In the genomic region with DNA sequence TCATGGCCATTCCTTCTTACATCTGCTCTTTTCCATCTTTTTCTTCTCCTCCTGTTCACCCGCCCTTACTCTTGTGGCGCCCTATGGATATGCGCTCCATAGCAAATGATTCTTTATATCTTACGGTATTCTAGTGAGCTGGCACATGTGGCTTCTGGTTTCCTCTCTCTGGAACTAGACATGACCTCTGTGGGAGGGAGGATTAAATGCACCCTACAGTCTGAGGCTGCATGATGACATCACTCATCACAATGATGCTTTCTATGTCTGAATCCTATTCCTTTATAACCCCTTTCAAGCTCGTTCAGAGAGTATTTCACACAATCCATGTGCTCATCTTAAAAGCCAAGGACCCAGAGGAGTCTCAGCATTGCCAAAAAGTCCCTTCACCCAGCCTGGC, we compare ENCODE assay signal across 16 cellular contexts.
"Had no signal": no experiment of that assay in that cellular context is flagged by ENCODE, and none has a peak within 500 bp of the region (broad histone marks: within the 10 kb centered on the region; RNA-seq: fewer than 3 reads in every experiment).

No MANE protein-coding gene starts in this region.

- H3K9me3 Mint-ChIP-seq: activated naive CD4-positive, alpha-beta T cell treated with anti-CD3 and anti-CD28 coated beads, Interleukin-2, amount 50 U/mL, for 24 hours; neural progenitor cell had no signal

- H3K36me3 Mint-ChIP-seq: naive thymus-derived CD4-positive, alpha-beta T cell had no signal

- DNase-seq: activated CD4-positive, CD25-positive, alpha-beta regulatory T cell treated with anti-CD3 and anti-CD28 coated beads, Interleukin-2, amount 50 U/mL, for 72 hours; activated gamma-delta T cell treated with Interleukin-2 at 50 U/mL for 16 hours; activated T-cell treated with anti-CD3 and anti-CD28 coated beads, Interleukin-2, amount 50 U/mL, for 1 hour; aorta; foreskin fibroblast; lower lobe of right lung; naive thymus-derived CD4-positive, alpha-beta T cell; stimulated activated CD4-positive, alpha-beta T cell treated with anti-CD3 and anti-CD28 coated beads, Interleukin-12 subunit alpha, Interleukin-12 subunit beta, amount 100 ng/mL, for 4 hours; stimulated activated CD4-positive, alpha-beta T cell treated with anti-CD3 and anti-CD28 coated beads, Interleukin-4, amount 100 ng/mL, for 4 hours; stimulated activated naive CD8-positive, alpha-beta T cell treated with anti-CD3 and anti-CD28 coated beads, Interleukin-15, Interleukin-2, amounts not matched to agents 100 U/mL and 50 U/mL, for 24 hours; T-helper 1 cell; WERI-Rb-1 had no signal

- H3K4me1 Mint-ChIP-seq: activated naive CD4-positive, alpha-beta T cell treated with anti-CD3 and anti-CD28 coated beads, Interleukin-2, amount 50 U/mL, for 24 hours had no signal

- H3K4me3 ChIP-seq: lower lobe of right lung, neural progenitor cell, upper lobe of left lung had no signal

- H3K36me3 ChIP-seq: neural progenitor cell, WERI-Rb-1 had no signal

- H3K9me3 ChIP-seq: lower lobe of right lung, upper lobe of left lung had no signal

- H3K27me3 Mint-ChIP-seq: progenitor cell of endocrine pancreas had no signal

- H3K27me3 ChIP-seq: neural progenitor cell, upper lobe of left lung had no signal

- H3K4me3 Mint-ChIP-seq: activated naive CD4-positive, alpha-beta T cell treated with anti-CD3 and anti-CD28 coated beads, Interleukin-2, amount 50 U/mL, for 24 hours; naive thymus-derived CD4-positive, alpha-beta T cell; neural progenitor cell had no signal

- H3K27ac Mint-ChIP-seq: activated naive CD4-positive, alpha-beta T cell treated with anti-CD3 and anti-CD28 coated beads, Interleukin-2, amount 50 U/mL, for 24 hours; neural progenitor cell had no signal

- H3K4me1 ChIP-seq: lower lobe of right lung, neural progenitor cell had no signal

- H3K27ac ChIP-seq: lower lobe of right lung, neural progenitor cell, upper lobe of left lung, WERI-Rb-1 had no signal
